In genomic region chr18:69890558-69890957, GRCh38 we compare ENCODE assay signal across 18 cellular contexts. TPM values are rescaled to one million over a fixed set of nuclear protein-coding genes. Genes with fewer than 3 reads are reported as not detected.
DNase-seq lines count a peak whose midpoint lies in the region; ATAC-seq lines count a peak whose summit lies in the region.
"Had no signal": no experiment of that assay in that cellular context is flagged by ENCODE, and none has a peak within 500 bp of the region (broad histone marks: within the 10 kb centered on the region; RNA-seq: fewer than 3 reads in every experiment).

No MANE protein-coding gene starts in this region.

- H3K36me3 Mint-ChIP-seq in activated CD4-positive, alpha-beta memory T cell treated with anti-CD3 and anti-CD28 coated beads for 36 hours: peaks cover 49% of the 10 kb centered on the region
- peaks cover 75% of the 10 kb centered on the region for H3K36me3 Mint-ChIP-seq in activated CD4-positive, alpha-beta memory T cell treated with anti-CD3 and anti-CD28 coated beads, Interleukin-2, amount 10 ng/mL, durations not matched to agents 7 days and 5 days (ENCODE audit: low read depth)
- peaks cover 78% of the 10 kb centered on the region for H3K36me3 Mint-ChIP-seq in activated naive CD8-positive, alpha-beta T cell treated with anti-CD3 and anti-CD28 coated beads for 36 hours

- intact Hi-C loops in activated CD4-positive, alpha-beta memory T cell treated with anti-CD3 and anti-CD28 coated beads for 36 hours (cut with micrococcal nuclease): loop anchor here (10.0 kb wide), 1 partner anchor 1176 kb away; the partner anchor contains the start of gene TMX3

- H3K4me1 Mint-ChIP-seq in activated CD4-positive, alpha-beta memory T cell treated with anti-CD3 and anti-CD28 coated beads for 36 hours (ENCODE audit: low read depth): peaks cover 77% of the 10 kb centered on the region
- H3K4me1 Mint-ChIP-seq in activated CD4-positive, alpha-beta memory T cell treated with anti-CD3 and anti-CD28 coated beads, Interleukin-2, amount 10 ng/mL, durations not matched to agents 7 days and 5 days: peaks cover 73% of the 10 kb centered on the region
- peaks cover 66% of the 10 kb centered on the region for H3K4me1 Mint-ChIP-seq in activated naive CD8-positive, alpha-beta T cell treated with anti-CD3 and anti-CD28 coated beads for 36 hours
- peaks cover 71% of the 10 kb centered on the region for H3K4me1 Mint-ChIP-seq in stimulated activated naive CD8-positive, alpha-beta T cell treated with anti-CD3 and anti-CD28 coated beads, Interleukin-15, amount 100 ng/mL, for 72 hours

- peaks cover 11% of the 10 kb centered on the region for H3K9me3 Mint-ChIP-seq in activated CD4-positive, alpha-beta memory T cell treated with anti-CD3 and anti-CD28 coated beads for 36 hours
- H3K9me3 Mint-ChIP-seq in activated CD4-positive, alpha-beta memory T cell treated with anti-CD3 and anti-CD28 coated beads, Interleukin-2, amount 10 ng/mL, durations not matched to agents 7 days and 5 days: peaks cover 11% of the 10 kb centered on the region
- peaks cover 25% of the 10 kb centered on the region for H3K9me3 Mint-ChIP-seq in activated naive CD8-positive, alpha-beta T cell treated with anti-CD3 and anti-CD28 coated beads for 36 hours
- H3K9me3 Mint-ChIP-seq in stimulated activated naive CD8-positive, alpha-beta T cell treated with anti-CD3 and anti-CD28 coated beads, Interleukin-15, amount 100 ng/mL, for 72 hours: peaks cover 6 to 15% of the 10 kb centered on the region in 2 donors
- H3K9me3 Mint-ChIP-seq: HFFc6 had no signal

- H3K27ac Mint-ChIP-seq in activated CD4-positive, alpha-beta memory T cell treated with anti-CD3 and anti-CD28 coated beads for 36 hours: peak overlapping the region; percentile 82
- no peak overlapping the region for H3K27ac Mint-ChIP-seq in activated CD4-positive, alpha-beta memory T cell treated with anti-CD3 and anti-CD28 coated beads, Interleukin-2, amount 10 ng/mL, durations not matched to agents 7 days and 5 days
- peak overlapping the region; percentile 86 for H3K27ac Mint-ChIP-seq in activated naive CD8-positive, alpha-beta T cell treated with anti-CD3 and anti-CD28 coated beads for 36 hours
- H3K27ac Mint-ChIP-seq in stimulated activated naive CD8-positive, alpha-beta T cell treated with anti-CD3 and anti-CD28 coated beads, Interleukin-15, amount 100 ng/mL, for 72 hours: peak overlapping the region; percentile 71 to 91
- H3K27ac Mint-ChIP-seq: HFFc6 had no signal

- CTCF ChIA-PET in activated CD4-positive, alpha-beta memory T cell treated with anti-CD3 and anti-CD28 coated beads for 36 hours (lab: Charles Lee): no interaction called here
- CTCF ChIA-PET in activated CD4-positive, alpha-beta memory T cell treated with anti-CD3 and anti-CD28 coated beads, Interleukin-2, amount 10 ng/mL, durations not matched to agents 7 days and 5 days (lab: Charles Lee): no interaction called here

- POLR2A ChIA-PET in activated CD4-positive, alpha-beta memory T cell treated with anti-CD3 and anti-CD28 coated beads for 36 hours (lab: Charles Lee): no interaction called here
- POLR2A ChIA-PET in activated CD4-positive, alpha-beta memory T cell treated with anti-CD3 and anti-CD28 coated beads, Interleukin-2, amount 10 ng/mL, durations not matched to agents 7 days and 5 days (lab: Charles Lee): no interaction called here

- H3K27me3 Mint-ChIP-seq in activated CD4-positive, alpha-beta memory T cell treated with anti-CD3 and anti-CD28 coated beads for 36 hours: no peaks in the 10 kb centered on the region
- H3K27me3 Mint-ChIP-seq in activated CD4-positive, alpha-beta memory T cell treated with anti-CD3 and anti-CD28 coated beads, Interleukin-2, amount 10 ng/mL, durations not matched to agents 7 days and 5 days: no peaks in the 10 kb centered on the region
- H3K27me3 Mint-ChIP-seq in activated naive CD8-positive, alpha-beta T cell treated with anti-CD3 and anti-CD28 coated beads for 36 hours: no peaks in the 10 kb centered on the region
- H3K27me3 Mint-ChIP-seq in stimulated activated naive CD8-positive, alpha-beta T cell treated with anti-CD3 and anti-CD28 coated beads, Interleukin-15, amount 100 ng/mL, for 72 hours: no peaks in the 10 kb centered on the region

- DNase-seq in activated CD4-positive, alpha-beta memory T cell treated with anti-CD3 and anti-CD28 coated beads for 36 hours: no peak
- no peak for DNase-seq in activated CD4-positive, alpha-beta memory T cell treated with anti-CD3 and anti-CD28 coated beads, Interleukin-2, amount 10 ng/mL, durations not matched to agents 7 days and 5 days
- DNase-seq in stimulated activated CD4-positive, alpha-beta T cell treated with anti-CD3 and anti-CD28 coated beads, Interleukin-4, amount 100 ng/mL, for 24 hours: peak; percentile 32
- DNase-seq in stimulated activated CD4-positive, alpha-beta T cell treated with anti-CD3 and anti-CD28 coated beads, Interleukin-12 subunit alpha, Interleukin-12 subunit beta, amount 100 ng/mL, for 4 hours: no peak
- DNase-seq in activated naive CD8-positive, alpha-beta T cell treated with anti-CD3 and anti-CD28 coated beads for 36 hours: no peak
- no peak for DNase-seq in stimulated activated naive CD8-positive, alpha-beta T cell treated with anti-CD3 and anti-CD28 coated beads, Interleukin-15, amount 100 ng/mL, for 72 hours
- DNase-seq: DMS 273 treated with DMSO at 0.1 percent for 48 hours, GF-D8, HFFc6, NCI-H1048, NCI-H1436 treated with DMSO at 0.1 percent for 48 hours, NCI-H2081, NCI-H510A, NCI-H774, PC-3 had no signal

- H3K4me3 Mint-ChIP-seq in activated CD4-positive, alpha-beta memory T cell treated with anti-CD3 and anti-CD28 coated beads for 36 hours: peak overlapping the region; percentile 13
- H3K4me3 Mint-ChIP-seq in activated CD4-positive, alpha-beta memory T cell treated with anti-CD3 and anti-CD28 coated beads, Interleukin-2, amount 10 ng/mL, durations not matched to agents 7 days and 5 days: no peak overlapping the region
- H3K4me3 Mint-ChIP-seq in activated naive CD8-positive, alpha-beta T cell treated with anti-CD3 and anti-CD28 coated beads for 36 hours: no peak overlapping the region
- peak overlapping the region; percentile 4 to 48 for H3K4me3 Mint-ChIP-seq in stimulated activated naive CD8-positive, alpha-beta T cell treated with anti-CD3 and anti-CD28 coated beads, Interleukin-15, amount 100 ng/mL, for 72 hours
- H3K4me3 Mint-ChIP-seq: HFFc6 had no signal

- ATAC-seq in stimulated activated naive CD8-positive, alpha-beta T cell treated with anti-CD3 and anti-CD28 coated beads, Interleukin-15, amount 100 ng/mL, for 72 hours: no peak
- ATAC-seq in GM19328 (IDR thresholded peaks at IDR 0.05; ENCODE audit: unreplicated experiment) (no peak), HG02759 (IDR thresholded peaks at IDR 0.05; ENCODE audit: unreplicated experiment) (no peak)
- ATAC-seq: A549 had no signal

RNA-seq across cellular contexts. Expression of gene CD226, which starts 57.1 kb away (rescaled TPM):
- 10 to 100 TPM; 63.9 to 66.8 TPM for total RNA-seq in activated CD4-positive, alpha-beta memory T cell treated with anti-CD3 and anti-CD28 coated beads for 36 hours
- total RNA-seq in activated CD4-positive, alpha-beta memory T cell treated with anti-CD3 and anti-CD28 coated beads, Interleukin-2, amount 10 ng/mL, durations not matched to agents 7 days and 5 days: 100 to 1,000 TPM; 102 to 111 TPM
- 10 to 100 TPM; 57.2 to 57.7 TPM for total RNA-seq in activated naive CD8-positive, alpha-beta T cell treated with anti-CD3 and anti-CD28 coated beads for 36 hours

Comparison
In these comparisons a context has a peak if more than half of its experiments do, and no peak if none do; other contexts are left out.
1. H3K4me3 Mint-ChIP-seq: peak in activated CD4-positive, alpha-beta memory T cell treated with anti-CD3 and anti-CD28 coated beads for 36 hours (single experiment) and stimulated activated naive CD8-positive, alpha-beta T cell treated with anti-CD3 and anti-CD28 coated beads, Interleukin-15, amount 100 ng/mL, for 72 hours (2 of 2); none in activated CD4-positive, alpha-beta memory T cell treated with anti-CD3 and anti-CD28 coated beads, Interleukin-2, amount 10 ng/mL, durations not matched to agents 7 days and 5 days (single experiment) and activated naive CD8-positive, alpha-beta T cell treated with anti-CD3 and anti-CD28 coated beads for 36 hours (single experiment).